Comparison of ENCODE assay signal across 15 cellular contexts in genomic region chr12:2856901-2857495, GRCh38. TPM values are rescaled to one million over a fixed set of nuclear protein-coding genes. Genes with fewer than 3 reads are reported as not detected.
DNase-seq lines count a peak whose midpoint lies in the region; ATAC-seq lines count a peak whose summit lies in the region.
"Had no signal": no experiment of that assay in that cellular context is flagged by ENCODE, and none has a peak within 500 bp of the region (broad histone marks: within the 10 kb centered on the region; RNA-seq: fewer than 3 reads in every experiment).

TSS of gene TEX52 (minus strand) at chr12:2857039. CDS start at chr12:2857026, 13 bp downstream.

- peak; percentile 27 for DNase-seq in NCI-H82 (lab: John Stamatoyannopoulos, UW)
- no peak for DNase-seq in NCI-H82 treated with DMSO at 0.1 percent for 48 hours (lab: John Stamatoyannopoulos, UW; ENCODE audit: unreplicated experiment)
- peak; percentile 45 for DNase-seq in NCI-H1092 treated with DMSO at 0.1 percent for 48 hours (lab: John Stamatoyannopoulos, UW)
- DNase-seq in activated naive CD8-positive, alpha-beta T cell treated with anti-CD3 and anti-CD28 coated beads, Interleukin-2, amount 50 U/mL, for 24 hours = no peak
- DNase-seq in retina = peak; percentile 25
- DNase-seq in activated T-helper 1 cell treated with anti-CD3 and anti-CD28 coated beads, Interleukin-12 subunit alpha, Interleukin-12 subunit beta, Interleukin-2, Interleukin-4 antibody, amounts not matched to agents 30 ng/mL and 10 ng/mL and 1 ng/mL, durations not matched to agents 14 hours and 24 hours and 36 hours (ENCODE audit: low spot score) = no peak
- DNase-seq in KG1 (lab: John Stamatoyannopoulos, UW) = no peak
- DNase-seq: amygdala, EL, left colon, MG63, T-helper 1 cell had no signal

- H3K9me3 Mint-ChIP-seq in activated naive CD8-positive, alpha-beta T cell treated with anti-CD3 and anti-CD28 coated beads, Interleukin-2, amount 50 U/mL, for 24 hours = no peaks in the 10 kb centered on the region
- no peaks in the 10 kb centered on the region for H3K9me3 Mint-ChIP-seq in activated T-helper 1 cell treated with anti-CD3 and anti-CD28 coated beads, Interleukin-12 subunit alpha, Interleukin-12 subunit beta, Interleukin-2, Interleukin-4 antibody, amounts not matched to agents 30 ng/mL and 10 ng/mL and 1 ng/mL, durations not matched to agents 14 hours and 24 hours and 36 hours
- H3K9me3 Mint-ChIP-seq: nephron had no signal

- no peak within 1 kb of the TSS for H3K27ac Mint-ChIP-seq in activated naive CD8-positive, alpha-beta T cell treated with anti-CD3 and anti-CD28 coated beads, Interleukin-2, amount 50 U/mL, for 24 hours
- H3K27ac Mint-ChIP-seq in activated T-helper 1 cell treated with anti-CD3 and anti-CD28 coated beads, Interleukin-12 subunit alpha, Interleukin-12 subunit beta, Interleukin-2, Interleukin-4 antibody, amounts not matched to agents 30 ng/mL and 10 ng/mL and 1 ng/mL, durations not matched to agents 14 hours and 24 hours and 36 hours = no peak within 1 kb of the TSS

- intact Hi-C loops in activated T-helper 1 cell treated with anti-CD3 and anti-CD28 coated beads, Interleukin-12 subunit alpha, Interleukin-12 subunit beta, Interleukin-2, Interleukin-4 antibody, amounts not matched to agents 30 ng/mL and 10 ng/mL and 1 ng/mL, durations not matched to agents 14 hours and 24 hours and 36 hours (cut with micrococcal nuclease) = no loop called here

- no peaks in the 10 kb centered on the region for H3K27me3 Mint-ChIP-seq in activated naive CD8-positive, alpha-beta T cell treated with anti-CD3 and anti-CD28 coated beads, Interleukin-2, amount 50 U/mL, for 24 hours
- H3K27me3 Mint-ChIP-seq in activated T-helper 1 cell treated with anti-CD3 and anti-CD28 coated beads, Interleukin-12 subunit alpha, Interleukin-12 subunit beta, Interleukin-2, Interleukin-4 antibody, amounts not matched to agents 30 ng/mL and 10 ng/mL and 1 ng/mL, durations not matched to agents 14 hours and 24 hours and 36 hours (ENCODE audit: insufficient read depth) = no peaks in the 10 kb centered on the region

- H3K4me3 Mint-ChIP-seq in activated naive CD8-positive, alpha-beta T cell treated with anti-CD3 and anti-CD28 coated beads, Interleukin-2, amount 50 U/mL, for 24 hours = no peak within 1 kb of the TSS
- H3K4me3 Mint-ChIP-seq in activated T-helper 1 cell treated with anti-CD3 and anti-CD28 coated beads, Interleukin-12 subunit alpha, Interleukin-12 subunit beta, Interleukin-2, Interleukin-4 antibody, amounts not matched to agents 30 ng/mL and 10 ng/mL and 1 ng/mL, durations not matched to agents 14 hours and 24 hours and 36 hours = no peak within 1 kb of the TSS
- H3K4me3 Mint-ChIP-seq: nephron had no signal

- peaks cover 1% of the 10 kb centered on the region for H3K4me1 Mint-ChIP-seq in activated naive CD8-positive, alpha-beta T cell treated with anti-CD3 and anti-CD28 coated beads, Interleukin-2, amount 50 U/mL, for 24 hours
- peaks cover 6% of the 10 kb centered on the region for H3K4me1 Mint-ChIP-seq in activated T-helper 1 cell treated with anti-CD3 and anti-CD28 coated beads, Interleukin-12 subunit alpha, Interleukin-12 subunit beta, Interleukin-2, Interleukin-4 antibody, amounts not matched to agents 30 ng/mL and 10 ng/mL and 1 ng/mL, durations not matched to agents 14 hours and 24 hours and 36 hours (ENCODE audit: low read depth)

- peak; percentile 26 for ATAC-seq in activated naive CD8-positive, alpha-beta T cell treated with anti-CD3 and anti-CD28 coated beads, Interleukin-2, amount 50 U/mL, for 24 hours
- no peak for ATAC-seq in HG03354 (IDR thresholded peaks at IDR 0.05; ENCODE audit: poor library complexity, severe bottlenecking, unreplicated experiment)
- ATAC-seq: left colon had no signal

- peaks cover 29% of the 10 kb centered on the region for H3K36me3 Mint-ChIP-seq in activated naive CD8-positive, alpha-beta T cell treated with anti-CD3 and anti-CD28 coated beads, Interleukin-2, amount 50 U/mL, for 24 hours (ENCODE audit: low read depth)
- peaks cover 27% of the 10 kb centered on the region for H3K36me3 Mint-ChIP-seq in activated T-helper 1 cell treated with anti-CD3 and anti-CD28 coated beads, Interleukin-12 subunit alpha, Interleukin-12 subunit beta, Interleukin-2, Interleukin-4 antibody, amounts not matched to agents 30 ng/mL and 10 ng/mL and 1 ng/mL, durations not matched to agents 14 hours and 24 hours and 36 hours (ENCODE audit: low read depth)

RNA-seq across cellular contexts. Expression of gene TEX52, which starts in this region (rescaled TPM):
- total RNA-seq in activated T-helper 1 cell treated with anti-CD3 and anti-CD28 coated beads, Interleukin-12 subunit alpha, Interleukin-12 subunit beta, Interleukin-2, Interleukin-4 antibody, amounts not matched to agents 30 ng/mL and 10 ng/mL and 1 ng/mL, durations not matched to agents 14 hours and 24 hours and 36 hours = 0.17 TPM in 1 of 2 replicates, not detected in the other
- total RNA-seq: fibroblast of villous mesenchyme, left colon had no signal

Comparison
In these comparisons a context has a peak if more than half of its experiments do, and no peak if none do; other contexts are left out.
1. DNase-seq: peak in NCI-H82 (single experiment), NCI-H1092 treated with DMSO at 0.1 percent for 48 hours (single experiment) and retina (single experiment); none in NCI-H82 treated with DMSO at 0.1 percent for 48 hours (single experiment), activated naive CD8-positive, alpha-beta T cell treated with anti-CD3 and anti-CD28 coated beads, Interleukin-2, amount 50 U/mL, for 24 hours (single experiment), activated T-helper 1 cell treated with anti-CD3 and anti-CD28 coated beads, Interleukin-12 subunit alpha, Interleukin-12 subunit beta, Interleukin-2, Interleukin-4 antibody, amounts not matched to agents 30 ng/mL and 10 ng/mL and 1 ng/mL, durations not matched to agents 14 hours and 24 hours and 36 hours (single experiment) and KG1 (single experiment).